In genomic region chr9:90044263-90044662, GRCh38 we compare ENCODE assay signal across 15 cellular contexts.
DNase-seq lines count a peak whose midpoint lies in the region; TF ChIP-seq lines count a peak whose summit lies in the region.
"Had no signal": no experiment of that assay in that cellular context is flagged by ENCODE, and none has a peak within 500 bp of the region (broad histone marks: within the 10 kb centered on the region; RNA-seq: fewer than 3 reads in every experiment).

No MANE protein-coding gene starts in this region.

- no peak overlapping the region for H2BK120ac ChIP-seq in trophoblast cell (ENCODE audit: insufficient read depth, low read length, poor library complexity)

- H3K4me3 ChIP-seq in HUES48 (ENCODE audit: low read depth, low read length) (no peak overlapping the region), epithelial cell of esophagus (ENCODE audit: low read length) (no peak overlapping the region), trophoblast cell (ENCODE audit: low read depth, low read length) (no peak overlapping the region)
- H3K4me3 ChIP-seq: gastrocnemius medialis, prostate gland, thyroid gland had no signal

- H3K27ac ChIP-seq in HUES48 (ENCODE audit: low read depth, low read length), result peak overlapping the region; percentile 63
- no peak overlapping the region for H3K27ac ChIP-seq in trophoblast cell (ENCODE audit: low read depth, low read length)
- H3K27ac ChIP-seq: gastrocnemius medialis, prostate gland, thyroid gland had no signal

- DNase-seq in COR-L47 (lab: John Stamatoyannopoulos, UW) (peak; percentile 63), NCI-H774 (lab: John Stamatoyannopoulos, UW) (peak; percentile 83), epithelial cell of esophagus (ENCODE audit: low read depth) (peak; percentile 25), SK-N-DZ (ENCODE audit: low spot score) (no peak), trophoblast cell (no peak), immature natural killer cell (no peak)
- DNase-seq: cerebellar nuclear complex, gastrocnemius medialis, MM.1S, NCI-H446 treated with DMSO at 0.1 percent for 48 hours, thyroid gland had no signal

- no peak overlapping the region for H4K12ac ChIP-seq in trophoblast cell (ENCODE audit: low read depth, low read length)

- no peak overlapping the region for H3K18ac ChIP-seq in trophoblast cell (ENCODE audit: low read length)

- no peaks in the 10 kb centered on the region for H3K79me2 ChIP-seq in trophoblast cell (ENCODE audit: control insufficient read depth, insufficient read depth, low read length, poor library complexity)

- H2BK5ac ChIP-seq in trophoblast cell (ENCODE audit: low read depth, low read length, poor library complexity), result no peak overlapping the region

- H3K14ac ChIP-seq in trophoblast cell (ENCODE audit: low read length), result no peak overlapping the region

- no peak overlapping the region for H3K4ac ChIP-seq in trophoblast cell (ENCODE audit: low read depth, low read length)

- no peaks in the 10 kb centered on the region for H3K36me3 ChIP-seq in HUES48 (ENCODE audit: control insufficient read depth, insufficient read depth, low read length)
- H3K36me3 ChIP-seq in trophoblast cell (ENCODE audit: control insufficient read depth in 1 of 2, insufficient read depth in 2 of 2, low read length in 2 of 2), result no peaks in the 10 kb centered on the region
- H3K36me3 ChIP-seq: gastrocnemius medialis, prostate gland, thyroid gland had no signal

- H3K4me1 Mint-ChIP-seq in immature natural killer cell, result no peaks in the 10 kb centered on the region

- no peak for TF ChIP-seq CTCF in epithelial cell of esophagus (IDR thresholded peaks at IDR 0.05; ENCODE audit: insufficient read depth, low read depth, low read length, missing control alignments)

- H3K4me2 ChIP-seq in trophoblast cell (ENCODE audit: low read length), result no peak overlapping the region

- H3K4me1 ChIP-seq in HUES48 (ENCODE audit: control insufficient read depth, insufficient read depth, low read length) (0 out of 2 replicates have a peak, but pooled peaks cover 2% of the 10 kb centered on the region), trophoblast cell (ENCODE audit: control insufficient read depth in 1 of 2, insufficient read depth in 2 of 2, low read length in 2 of 2) (peaks cover 2% of the 10 kb centered on the region in 2 experiments)
- H3K4me1 ChIP-seq: gastrocnemius medialis, prostate gland, thyroid gland had no signal

- H3K27me3 Mint-ChIP-seq in immature natural killer cell (ENCODE audit: low read depth in 3 of 3), result peaks cover 0 to 8% (median 1%) of the 10 kb centered on the region in 3 donors

- no peak overlapping the region for H3K4me3 Mint-ChIP-seq in immature natural killer cell
- H3K4me3 Mint-ChIP-seq: nephron; stimulated activated effector memory CD8-positive, alpha-beta T cell treated with anti-CD3 and anti-CD28 coated beads, Interleukin-12 subunit alpha, Interleukin-12 subunit beta, amount 100 ng/mL, for 72 hours had no signal

- H3K9me3 Mint-ChIP-seq in immature natural killer cell, result no peaks in the 10 kb centered on the region

- H2AFZ ChIP-seq in trophoblast cell (ENCODE audit: insufficient read depth, low read length, poor library complexity), result no peak overlapping the region

- H3K36me3 Mint-ChIP-seq in immature natural killer cell, result no peaks in the 10 kb centered on the region
- H3K36me3 Mint-ChIP-seq: stimulated activated effector memory CD8-positive, alpha-beta T cell treated with anti-CD3 and anti-CD28 coated beads, Interleukin-12 subunit alpha, Interleukin-12 subunit beta, amount 100 ng/mL, for 72 hours had no signal

- H3K79me1 ChIP-seq in trophoblast cell (ENCODE audit: low read length), result no peaks in the 10 kb centered on the region

- no peaks in the 10 kb centered on the region for H3K9me3 ChIP-seq in HUES48 (ENCODE audit: control insufficient read depth, insufficient read depth, low read length)
- H3K9me3 ChIP-seq in trophoblast cell (ENCODE audit: insufficient read depth, low read depth, low read length), result peaks cover 2% of the 10 kb centered on the region
- H3K9me3 ChIP-seq: gastrocnemius medialis, prostate gland, thyroid gland had no signal

- H3K23ac ChIP-seq in trophoblast cell (ENCODE audit: low read length), result no peak overlapping the region

- no peak overlapping the region for H2BK12ac ChIP-seq in trophoblast cell (ENCODE audit: low read length)

- no peak overlapping the region for H4K8ac ChIP-seq in trophoblast cell (ENCODE audit: low read depth, low read length)

- H3K9ac ChIP-seq in HUES48 (ENCODE audit: low read depth, low read length) (no peak overlapping the region), trophoblast cell (ENCODE audit: low read length) (no peak overlapping the region)

- H3K27me3 ChIP-seq in HUES48 (ENCODE audit: control insufficient read depth, insufficient read depth, low read length) (no peaks in the 10 kb centered on the region), trophoblast cell (ENCODE audit: insufficient read depth, low read length) (no peaks in the 10 kb centered on the region)
- H3K27me3 ChIP-seq: gastrocnemius medialis, thyroid gland had no signal

- 100% methylated on average over 1 of the region's 6 CpGs for WGBS in trophoblast cell (ENCODE audit: extremely low coverage, insufficient coverage, insufficient read length)

- H2AK5ac ChIP-seq in trophoblast cell (ENCODE audit: low read length), result no peak overlapping the region

- no peak overlapping the region for H3K27ac Mint-ChIP-seq in immature natural killer cell
- H3K27ac Mint-ChIP-seq: nephron; stimulated activated effector memory CD8-positive, alpha-beta T cell treated with anti-CD3 and anti-CD28 coated beads, Interleukin-12 subunit alpha, Interleukin-12 subunit beta, amount 100 ng/mL, for 72 hours had no signal

- no peak overlapping the region for H4K91ac ChIP-seq in trophoblast cell (ENCODE audit: low read depth, low read length)

Comparison
In these comparisons a context has a peak if more than half of its experiments do, and no peak if none do; other contexts are left out.
1. DNase-seq: peak in COR-L47 (single experiment), NCI-H774 (single experiment) and epithelial cell of esophagus (single experiment); none in SK-N-DZ (single experiment), trophoblast cell (0 of 2) and immature natural killer cell (0 of 3).